In genomic region chr1:81410919-81411318, GRCh38 we compare ENCODE assay signal across 18 cellular contexts.
DNase-seq lines count a peak whose midpoint lies in the region; ATAC-seq and TF ChIP-seq lines count a peak whose summit lies in the region.
"Had no signal": no experiment of that assay in that cellular context is flagged by ENCODE, and none has a peak within 500 bp of the region (broad histone marks: within the 10 kb centered on the region; RNA-seq: fewer than 3 reads in every experiment).

No MANE protein-coding gene starts in this region.

- H3K36me3 Mint-ChIP-seq in effector memory CD8-positive, alpha-beta T cell (ENCODE audit: insufficient read depth) = peaks cover 4% of the 10 kb centered on the region
- H3K36me3 Mint-ChIP-seq: CD4-positive, CD25-positive, alpha-beta regulatory T cell; IgD-negative memory B cell had no signal

- TF ChIP-seq CTCF in heart left ventricle (IDR thresholded peaks at IDR 0.05) (no peak), left ventricle myocardium inferior (IDR thresholded peaks at IDR 0.05; ENCODE audit: borderline replicate concordance) (no peak)

- H3K4me1 Mint-ChIP-seq in effector memory CD8-positive, alpha-beta T cell (ENCODE audit: low read depth in 2 of 2) = no peaks in the 10 kb centered on the region
- H3K4me1 Mint-ChIP-seq: CD4-positive, CD25-positive, alpha-beta regulatory T cell had no signal

- no peak overlapping the region for H3K4me3 Mint-ChIP-seq in effector memory CD8-positive, alpha-beta T cell
- H3K4me3 Mint-ChIP-seq: CD4-positive, CD25-positive, alpha-beta regulatory T cell; H9; IgD-negative memory B cell had no signal

- H3K4me1 ChIP-seq in heart left ventricle (peaks cover 0 to 51% (median 21%) of the 10 kb centered on the region in 12 donors), left ventricle myocardium inferior (peaks cover 72% of the 10 kb centered on the region)
- H3K4me1 ChIP-seq: BE2C, Caco-2 had no signal

- WGBS in heart left ventricle, 4 donors = 34 to 43% (median 41%) methylated on average over 3 of the region's 3 CpGs

- H3K27me3 ChIP-seq in heart left ventricle (no peaks in the 10 kb centered on the region), left ventricle myocardium inferior (ENCODE audit: low read depth) (no peaks in the 10 kb centered on the region)
- H3K27me3 ChIP-seq: BE2C had no signal

- H3K36me3 ChIP-seq in heart left ventricle = no peaks in the 10 kb centered on the region
- no peaks in the 10 kb centered on the region for H3K36me3 ChIP-seq in left ventricle myocardium inferior
- H3K36me3 ChIP-seq: BE2C had no signal

- TF ChIP-seq POLR2A in heart left ventricle (IDR thresholded peaks at IDR 0.05) = no peak

- H3K27ac ChIP-seq in heart left ventricle (peak overlapping the region; percentile 16 to 79 (median 65)), left ventricle myocardium inferior (replicated peaks) (peak overlapping the region; percentile 77)

- intact Hi-C loops in heart left ventricle (cut with DNase I) = loop anchor here in 9 of 10 donors (2.0 to 10.0 kb wide), 14 partner anchors 66 to 394 kb away; partner anchors contain the start of gene ADGRL2 (in 4 of the 9)
- intact Hi-C loops in left ventricle myocardium inferior (cut with micrococcal nuclease) = loop anchor here (10.0 kb wide), 1 partner anchor 134 kb away; no protein-coding TSS in a partner anchor

- peak; percentile 62 to 78 (median 69) for ATAC-seq in heart left ventricle
- ATAC-seq in HG02642 (IDR thresholded peaks at IDR 0.05; ENCODE audit: poor library complexity, unreplicated experiment) = no peak
- ATAC-seq in effector memory CD8-positive, alpha-beta T cell (replicated peaks) = no peak
- ATAC-seq: HepG2 had no signal

- H3K9me3 ChIP-seq in heart left ventricle (no peaks in the 10 kb centered on the region), left ventricle myocardium inferior (replicated peaks) (no peaks in the 10 kb centered on the region)
- H3K9me3 ChIP-seq: BE2C, Caco-2 had no signal

- H3K4me3 ChIP-seq in heart left ventricle = peak overlapping the region in 4 of 12 donors; percentile 0 to 18 (median 6)
- H3K4me3 ChIP-seq in left ventricle myocardium inferior = peak overlapping the region; percentile 32

- DNase-seq in heart left ventricle (peak in 2 of 5 donors; percentile 30 to 33), left ventricle myocardium inferior (no peak), inferior parietal cortex (ENCODE audit: extremely low spot score) (peak; percentile 41), cerebellar nuclear complex (lab: John Stamatoyannopoulos, UW) (no peak)
- no peak for DNase-seq in effector memory CD8-positive, alpha-beta T cell
- DNase-seq: ACHN; BE2C; C1 segment of cervical spinal cord; Caco-2; CD4-positive, CD25-positive, alpha-beta regulatory T cell; DMS153; DMS79; GDM1; GOT3; H9 had no signal

- no peak overlapping the region for H3K27ac Mint-ChIP-seq in effector memory CD8-positive, alpha-beta T cell
- H3K27ac Mint-ChIP-seq: CD4-positive, CD25-positive, alpha-beta regulatory T cell; IgD-negative memory B cell had no signal

- H3K9me3 Mint-ChIP-seq in effector memory CD8-positive, alpha-beta T cell = peaks cover 4 to 11% of the 10 kb centered on the region in 2 donors
- H3K9me3 Mint-ChIP-seq: H9 had no signal

- H3K27me3 Mint-ChIP-seq in effector memory CD8-positive, alpha-beta T cell = no peaks in the 10 kb centered on the region
- H3K27me3 Mint-ChIP-seq: CD4-positive, CD25-positive, alpha-beta regulatory T cell; IgD-negative memory B cell had no signal

Comparison
In these comparisons a context has a peak if more than half of its experiments do, and no peak if none do; other contexts are left out.
1. ATAC-seq: peak in heart left ventricle (4 of 4); none in HG02642 (single experiment) and effector memory CD8-positive, alpha-beta T cell (single experiment).